Comparison of ENCODE assay signal across 8 cellular contexts in genomic region chr3:42802876-42803799, GRCh38. TPM values are rescaled to one million over a fixed set of nuclear protein-coding genes. Genes with fewer than 3 reads are reported as not detected.
DNase-seq lines count a peak whose midpoint lies in the region; ATAC-seq and TF ChIP-seq lines count a peak whose summit lies in the region.

No MANE protein-coding gene starts in this region.

- H2AFZ ChIP-seq in hepatocyte, result peak overlapping the region; percentile 38

- TF ChIP-seq CTCF in CD4-positive, alpha-beta T cell (IDR thresholded peaks at IDR 0.05), result no peak
- TF ChIP-seq CTCF in hepatocyte (IDR thresholded peaks at IDR 0.05; ENCODE audit: poor library complexity) (no peak), sigmoid colon (IDR thresholded peaks at IDR 0.05) (no peak)

- H3K27me3 ChIP-seq in CD4-positive, alpha-beta T cell (ENCODE audit: control insufficient read depth, insufficient read depth, low read length), result peaks cover 4% of the 10 kb centered on the region
- peaks cover 20% of the 10 kb centered on the region for H3K27me3 ChIP-seq in HUES64 (ENCODE audit: insufficient read depth, low read length)
- H3K27me3 ChIP-seq in hepatocyte, result no peaks in the 10 kb centered on the region
- H3K27me3 ChIP-seq in sigmoid colon, result no peaks in the 10 kb centered on the region

- H3K9me2 ChIP-seq in hepatocyte (replicated peaks; ENCODE audit: insufficient read depth), result no peaks in the 10 kb centered on the region

- WGBS in HUES64, result 22% methylated on average over 22 of the region's 23 CpGs
- 20% methylated on average over 23 of the region's 23 CpGs for WGBS in hepatocyte (ENCODE audit: low lambda C conversion rate, missing lambda C conversion rate)
- WGBS in sigmoid colon, 2 donors, result 16 to 34% methylated on average over 23 of the region's 23 CpGs

- POLR2A ChIA-PET in CD4-positive, alpha-beta T cell (lab: Charles Lee), result interaction anchor here (1.7 kb wide), 1 partner anchor 9 kb away, joined by 6 read pairs; no protein-coding TSS in a partner anchor

- peak overlapping the region; percentile 93 for H3K4me2 ChIP-seq in hepatocyte

- H3K36me3 ChIP-seq in HUES64 (ENCODE audit: insufficient read depth, low read length) (peaks cover 9% of the 10 kb centered on the region), hepatocyte (replicated peaks; ENCODE audit: insufficient read depth, low read depth) (no peaks in the 10 kb centered on the region), sigmoid colon (no peaks in the 10 kb centered on the region)

- peak overlapping the region; percentile 74 for H3K27ac ChIP-seq in CD4-positive, alpha-beta T cell (ENCODE audit: low read depth, low read length)
- peak overlapping the region; percentile 81 for H3K27ac ChIP-seq in HUES64 (ENCODE audit: low read depth, low read length)
- H3K27ac ChIP-seq in hepatocyte, result peak overlapping the region; percentile 97
- H3K27ac ChIP-seq in sigmoid colon, result peak overlapping the region; percentile 94 to 99 (median 96)

- peaks cover 55% of the 10 kb centered on the region for H3K4me1 Mint-ChIP-seq in CD4-positive, alpha-beta T cell (ENCODE audit: low read depth)

- H3K4me3 ChIP-seq in HUES64 (ENCODE audit: low read length), result peak overlapping the region; percentile 81
- H3K4me3 ChIP-seq in hepatocyte, result peak overlapping the region; percentile 88
- H3K4me3 ChIP-seq in sigmoid colon, result peak overlapping the region; percentile 69 to 80 (median 80)

- H3K9ac ChIP-seq in HUES64 (ENCODE audit: low read depth, low read length), result peak overlapping the region; percentile 88

- peaks cover 24% of the 10 kb centered on the region; the same call in 1 of the 2 replicates for H3K4me1 ChIP-seq in HUES64 (ENCODE audit: insufficient read depth, low read length)
- peaks cover 19% of the 10 kb centered on the region for H3K4me1 ChIP-seq in hepatocyte (ENCODE audit: insufficient read depth)
- peaks cover 0 to 45% (median 33%) of the 10 kb centered on the region in 4 donors for H3K4me1 ChIP-seq in sigmoid colon

- intact Hi-C loops in CD4-positive, alpha-beta T cell (cut with DNase I, micrococcal nuclease), result loop anchor here in 1 of 2 experiments (2.0 to 10.0 kb wide), 2 partner anchors 22 to 302 kb away; partner anchors contain the start of gene POMGNT2
- intact Hi-C loops in sigmoid colon (cut with DNase I), result no loop called here

- peak overlapping the region; percentile 97 for H3K27ac Mint-ChIP-seq in CD4-positive, alpha-beta T cell
- peak overlapping the region; percentile 95 to 97 for H3K27ac Mint-ChIP-seq in activated naive CD4-positive, alpha-beta T cell treated with anti-CD3 and anti-CD28 coated beads, Interleukin-2, amount 50 U/mL, for 72 hours

- peaks cover 13% of the 10 kb centered on the region for H4K20me1 ChIP-seq in hepatocyte (ENCODE audit: insufficient read depth, poor library complexity, severe bottlenecking)

- TF ChIP-seq EP300 in sigmoid colon (IDR thresholded peaks at IDR 0.05), result no peak

- H3K4me3 Mint-ChIP-seq in CD4-positive, alpha-beta T cell, result peak overlapping the region; percentile 99

- H3K27me3 Mint-ChIP-seq in CD4-positive, alpha-beta T cell, result peaks cover 17% of the 10 kb centered on the region

- CTCF ChIA-PET in CD4-positive, alpha-beta T cell (lab: Charles Lee), result interaction anchor here (0.6 kb wide), 1 partner anchor 700 kb away, joined by 3 read pairs; no protein-coding TSS in a partner anchor

- DNase-seq in CD4-positive, alpha-beta T cell, result no peak
- DNase-seq in activated naive CD4-positive, alpha-beta T cell treated with anti-CD3 and anti-CD28 coated beads, Interleukin-2, amount 50 U/mL, for 72 hours (ENCODE audit: low spot score in 2 of 2), result peak in 1 of 2 donors; percentile 10
- peak; percentile 36 for DNase-seq in hepatocyte (ENCODE audit: low spot score)
- DNase-seq in sigmoid colon, result no peak
- no peak for DNase-seq in dedifferentiated amniotic fluid mesenchymal stem cell (ENCODE audit: extremely low spot score)
- no peak for DNase-seq in H4 (ENCODE audit: low spot score)

- H3K36me3 Mint-ChIP-seq in CD4-positive, alpha-beta T cell (ENCODE audit: low read depth), result peaks cover 13% of the 10 kb centered on the region
- H3K36me3 Mint-ChIP-seq in activated naive CD4-positive, alpha-beta T cell treated with anti-CD3 and anti-CD28 coated beads, Interleukin-2, amount 50 U/mL, for 72 hours, result peaks cover 15 to 21% of the 10 kb centered on the region in 2 donors

- no peak for TF ChIP-seq POLR2A in sigmoid colon (IDR thresholded peaks at IDR 0.05)

- ATAC-seq in CD4-positive, alpha-beta T cell (ENCODE audit: poor library complexity), result no peak
- ATAC-seq in activated naive CD4-positive, alpha-beta T cell treated with anti-CD3 and anti-CD28 coated beads, Interleukin-2, amount 50 U/mL, for 72 hours, result no peak
- ATAC-seq in GM19328 (IDR thresholded peaks at IDR 0.05; ENCODE audit: unreplicated experiment), result no peak

- no peaks in the 10 kb centered on the region for H3K9me3 Mint-ChIP-seq in CD4-positive, alpha-beta T cell
- no peaks in the 10 kb centered on the region for H3K9me3 Mint-ChIP-seq in activated naive CD4-positive, alpha-beta T cell treated with anti-CD3 and anti-CD28 coated beads, Interleukin-2, amount 50 U/mL, for 72 hours

- H3K9me3 ChIP-seq in CD4-positive, alpha-beta T cell (ENCODE audit: control insufficient read depth, low read length), result no peaks in the 10 kb centered on the region
- H3K9me3 ChIP-seq in HUES64 (ENCODE audit: insufficient read depth, low read depth, low read length) (no peaks in the 10 kb centered on the region), hepatocyte (ENCODE audit: low read depth) (no peaks in the 10 kb centered on the region), sigmoid colon (no peaks in the 10 kb centered on the region)

- peaks cover 46% of the 10 kb centered on the region for H3K79me2 ChIP-seq in hepatocyte

RNA-seq across cellular contexts. Expression of gene HIGD1A, which starts 1.2 kb away (rescaled TPM):
- total RNA-seq in CD4-positive, alpha-beta T cell, result 10 to 100 TPM in 1 of 2 experiments, 1 to 10 TPM in 1; 9.3 to 11.3 TPM
- 149 TPM for polyA plus RNA-seq in HUES64 (2013, experiment 1 of 2)
- polyA plus RNA-seq in HUES64 (2013, experiment 2 of 2), result 146 TPM
- 10 to 100 TPM; 59.5 to 67.6 TPM for total RNA-seq in activated naive CD4-positive, alpha-beta T cell treated with anti-CD3 and anti-CD28 coated beads, Interleukin-2, amount 50 U/mL, for 72 hours
- total RNA-seq in hepatocyte (252 and 266 TPM in 2 replicates), sigmoid colon (100 to 1,000 TPM; 127 to 272 (median 176) TPM)
- polyA plus RNA-seq in hepatocyte (212 and 218 TPM in 2 replicates), sigmoid colon (1,000 to 10,000 TPM in 1 of 3 donors, 100 to 1,000 TPM in 2; 314 to 1,597 (median 947) TPM)
- 134 and 182 TPM in 2 replicates for total RNA-seq in H4 (2014; rRNA removed; shearing (Covaris generic))

RNA-seq across cellular contexts. Expression of gene ACKR2, which starts 6.1 kb away (rescaled TPM):
- under 1 TPM in 1 of 2 experiments, not detected in 1; 0.42 TPM for total RNA-seq in CD4-positive, alpha-beta T cell
- not detected for polyA plus RNA-seq in HUES64 (2013, experiment 1 of 2)
- polyA plus RNA-seq in HUES64 (2013, experiment 2 of 2), result 0.25 TPM
- total RNA-seq in activated naive CD4-positive, alpha-beta T cell treated with anti-CD3 and anti-CD28 coated beads, Interleukin-2, amount 50 U/mL, for 72 hours, result 1 to 10 TPM; 1.0 to 1.5 TPM
- total RNA-seq in hepatocyte (1.9 and 3.9 TPM in 2 replicates), sigmoid colon (1 to 10 TPM; 1.5 to 8.6 (median 4.0) TPM)
- polyA plus RNA-seq in hepatocyte (1.7 and 2.3 TPM in 2 replicates), sigmoid colon (1 to 10 TPM; 1.2 to 3.3 (median 1.2) TPM)
- total RNA-seq in H4 (2014; rRNA removed; shearing (Covaris generic)), result not detected in 2 replicates

RNA-seq across cellular contexts. Expression of gene CCDC13, which starts 30.1 kb away (rescaled TPM):
- under 1 TPM in 1 of 2 experiments, not detected in 1; 0.38 TPM for total RNA-seq in CD4-positive, alpha-beta T cell
- polyA plus RNA-seq in HUES64 (2013, experiment 1 of 2), result 0.20 TPM
- not detected for polyA plus RNA-seq in HUES64 (2013, experiment 2 of 2)
- total RNA-seq in activated naive CD4-positive, alpha-beta T cell treated with anti-CD3 and anti-CD28 coated beads, Interleukin-2, amount 50 U/mL, for 72 hours, result under 1 TPM; 0.34 to 0.70 TPM
- 0.63 TPM in 1 of 2 replicates, not detected in the other for total RNA-seq in hepatocyte
- 2.1 TPM in 1 of 2 replicates, not detected in the other for polyA plus RNA-seq in hepatocyte
- total RNA-seq in sigmoid colon, result 1 to 10 TPM in 3 of 4 donors, not detected in 1; 1.3 to 3.9 (median 1.8) TPM
- polyA plus RNA-seq in sigmoid colon, result under 1 TPM; 0.60 to 0.85 (median 0.69) TPM
- total RNA-seq in H4 (2014; rRNA removed; shearing (Covaris generic)), result not detected in 2 replicates

Comparison
In these comparisons a context has a peak if more than half of its experiments do, and no peak if none do; other contexts are left out.
1. RNA of gene HIGD1A, which starts 1.2 kb away (total RNA-seq): 252 to 266 TPM in hepatocyte, 127 to 272 TPM in sigmoid colon, 134 to 182 TPM in H4 and 59.5 to 67.6 TPM in activated naive CD4-positive, alpha-beta T cell treated with anti-CD3 and anti-CD28 coated beads, Interleukin-2, amount 50 U/mL, for 72 hours; 9.3 to 11.3 TPM in CD4-positive, alpha-beta T cell; every median in the first group is over 4 times any median in the second.
2. Peak in every context shown above with its lines, with median percentiles within 50 percentile points of each other: H3K27ac ChIP-seq and H3K4me3 ChIP-seq.